ENCODE assay signal across 1 cellular context in genomic region chr17:42285346-42286050, GRCh38.
TF ChIP-seq lines count a peak whose summit lies in the region.

No MANE protein-coding gene starts in this region.

TF ChIP-seq in GM12878, 131 proteins besides CTCF, POLR2A, EP300 and RAD21:
- TF ChIP-seq PRDM15 (CRISPR knock-in tag; IDR thresholded peaks at IDR 0.05) = no peak
- no peak for TF ChIP-seq CBX3 (IDR thresholded peaks at IDR 0.05; ENCODE audit: borderline replicate concordance, low read depth)
- no peak for TF ChIP-seq IRF3 (IDR thresholded peaks at IDR 0.05)
- no peak for TF ChIP-seq ZNF217 (IDR thresholded peaks at IDR 0.05)
- TF ChIP-seq SUZ12 (IDR thresholded peaks at IDR 0.05; ENCODE audit: unreplicated experiment) = no peak
- TF ChIP-seq TCF7 (IDR thresholded peaks at IDR 0.05; ENCODE audit: borderline replicate concordance) = no peak
- no peak for TF ChIP-seq SREBF1 (IDR thresholded peaks at IDR 0.05; ENCODE audit: low read length)
- TF ChIP-seq CUX1 (IDR thresholded peaks at IDR 0.05; ENCODE audit: insufficient replicate concordance, low read depth, low read length) = no peak
- no peak for TF ChIP-seq MYC (IDR thresholded peaks at IDR 0.05; ENCODE audit: insufficient read depth, insufficient read length, insufficient replicate concordance, low read length, severe bottlenecking)
- no peak for TF ChIP-seq PKNOX1 (IDR thresholded peaks at IDR 0.05)
- no peak for TF ChIP-seq NBN (IDR thresholded peaks at IDR 0.05)
- TF ChIP-seq REST (IDR thresholded peaks at IDR 0.05; ENCODE audit: low read depth, low read length) = no peak
- no peak for TF ChIP-seq USF2 (IDR thresholded peaks at IDR 0.05; ENCODE audit: borderline replicate concordance, low read depth, low read length)
- TF ChIP-seq MAX (IDR thresholded peaks at IDR 0.05; ENCODE audit: low read depth, low read length) = no peak
- TF ChIP-seq RFX5 (IDR thresholded peaks at IDR 0.05; ENCODE audit: low read depth, low read length) = no peak
- no peak for TF ChIP-seq SMARCA5 (IDR thresholded peaks at IDR 0.05)
- no peak for TF ChIP-seq NR2C2 (IDR thresholded peaks at IDR 0.05; ENCODE audit: borderline replicate concordance, control insufficient read depth, insufficient read length, low read depth)
- TF ChIP-seq EGR1 (IDR thresholded peaks at IDR 0.05; ENCODE audit: borderline replicate concordance in 1 of 2, low read depth in 2 of 2, low read length in 2 of 2) = no peak
- no peak for TF ChIP-seq SMAD1 (IDR thresholded peaks at IDR 0.05; ENCODE audit: low read depth, partially characterized antibody)
